ENCODE assay signal across 14 cellular contexts in genomic region chr5:133925269-133925668, GRCh38.
"Had no signal": no experiment of that assay in that cellular context is flagged by ENCODE, and none has a peak within 500 bp of the region (broad histone marks: within the 10 kb centered on the region; RNA-seq: fewer than 3 reads in every experiment).

No MANE protein-coding gene starts in this region.

- H3K4me3 Mint-ChIP-seq: activated B cell treated with CpG ODN at 0.5 μM for 24 hours; natural killer cell; T-helper 2 cell treated with Interferon-gamma antibody and Interleukin-4, amounts not matched to agents 5 μg/mL and 100 μg/mL, for 36 hours had no signal

- ATAC-seq: activated naive CD4-positive, alpha-beta T cell treated with anti-CD3 and anti-CD28 coated beads, Interleukin-2, amount 50 U/mL, for 72 hours; left lobe of liver; mucosa of descending colon; natural killer cell had no signal

- H3K27me3 ChIP-seq: hepatocyte, upper lobe of left lung had no signal

- H3K27me3 Mint-ChIP-seq: activated B cell treated with CpG ODN at 0.5 μM for 24 hours had no signal

- H3K27ac ChIP-seq: esophagus squamous epithelium, hepatocyte, upper lobe of left lung had no signal

- H3K4me3 ChIP-seq: esophagus squamous epithelium, hepatocyte, mucosa of descending colon, upper lobe of left lung had no signal

- DNase-seq: activated B cell treated with CpG ODN at 0.5 μM for 24 hours; amygdala; cortex of kidney; effector CD4-positive, alpha-beta T cell; esophagus squamous epithelium; mucosa of descending colon; natural killer cell; nucleus accumbens; stimulated activated naive CD4-positive, alpha-beta T cell; upper lobe of left lung had no signal

- H3K9me3 ChIP-seq: esophagus squamous epithelium, mucosa of descending colon, upper lobe of left lung had no signal

- H3K4me1 ChIP-seq: esophagus squamous epithelium had no signal

- H3K79me2 ChIP-seq: hepatocyte had no signal

- H2AFZ ChIP-seq: hepatocyte had no signal

- H3K27ac Mint-ChIP-seq: activated B cell treated with CpG ODN at 0.5 μM for 24 hours; T-helper 2 cell treated with Interferon-gamma antibody and Interleukin-4, amounts not matched to agents 5 μg/mL and 100 μg/mL, for 36 hours had no signal

- H3K4me2 ChIP-seq: hepatocyte had no signal

- H3K9me3 Mint-ChIP-seq: activated B cell treated with CpG ODN at 0.5 μM for 24 hours; activated naive CD4-positive, alpha-beta T cell treated with anti-CD3 and anti-CD28 coated beads, Interleukin-2, amount 50 U/mL, for 72 hours; natural killer cell; T-helper 2 cell treated with Interferon-gamma antibody and Interleukin-4, amounts not matched to agents 5 μg/mL and 100 μg/mL, for 36 hours had no signal

- H3K36me3 ChIP-seq: esophagus squamous epithelium, upper lobe of left lung had no signal
